14 cellular contexts compared by ENCODE assay signal in genomic region chr10:129605266-129605985, GRCh38.
DNase-seq lines count a peak whose midpoint lies in the region; ATAC-seq and TF ChIP-seq lines count a peak whose summit lies in the region.
"Had no signal": no experiment of that assay in that cellular context is flagged by ENCODE, and none has a peak within 500 bp of the region (broad histone marks: within the 10 kb centered on the region; RNA-seq: fewer than 3 reads in every experiment).

No MANE protein-coding gene starts in this region.

- ATAC-seq in GM18861 (IDR thresholded peaks at IDR 0.05; ENCODE audit: unreplicated experiment) (peak; percentile 54), GM23338 (no peak)
- ATAC-seq: CD8-positive, alpha-beta T cell had no signal

- H3K27me3 ChIP-seq in GM23338 (ENCODE audit: insufficient read depth), result no peaks in the 10 kb centered on the region

- H3K4me1 ChIP-seq in GM23338 (ENCODE audit: insufficient read depth), result peaks cover 17% of the 10 kb centered on the region; the same call in 1 of the 2 replicates

- H3K27ac Mint-ChIP-seq in GM23338 (peak overlapping the region; percentile 34), IgD-negative memory B cell (peak overlapping the region; percentile 54 to 98 (median 78))
- H3K27ac Mint-ChIP-seq: activated CD4-positive, alpha-beta memory T cell treated with anti-CD3 and anti-CD28 coated beads, Interleukin-2, amount 10 ng/mL, durations not matched to agents 7 days and 5 days; activated naive CD4-positive, alpha-beta T cell treated with anti-CD3 and anti-CD28 coated beads, Interleukin-2, amount 50 U/mL, for 24 hours; CD8-positive, alpha-beta T cell had no signal

- H3K4me3 ChIP-seq in GM23338 (no peak overlapping the region), skeletal muscle cell (ENCODE audit: low read depth, low read length) (no peak overlapping the region)
- H3K4me3 ChIP-seq: PC-9 had no signal

- H2AFZ ChIP-seq in GM23338, result no peak overlapping the region
- H2AFZ ChIP-seq: PC-9 had no signal

- H3K36me3 Mint-ChIP-seq in GM23338 (ENCODE audit: low read depth) (no peaks in the 10 kb centered on the region), IgD-negative memory B cell (no peaks in the 10 kb centered on the region)

- H3F3A ChIP-seq in GM23338 (replicated peaks; ENCODE audit: low read depth), result no peaks in the 10 kb centered on the region

- DNase-seq in GM23338 (ENCODE audit: low spot score) (no peak), skeletal muscle cell (ENCODE audit: low read depth) (peak; percentile 5), amniotic stem cell (lab: John Stamatoyannopoulos, UW) (no peak), cerebellum (ENCODE audit: low spot score) (no peak), iPS-NIHi11 (ENCODE audit: low spot score) (no peak)
- DNase-seq in activated naive CD4-positive, alpha-beta T cell treated with Interleukin-2 at 50 U/mL for 16 hours, result no peak
- DNase-seq: activated CD4-positive, alpha-beta memory T cell treated with anti-CD3 and anti-CD28 coated beads, Interleukin-2, amount 10 ng/mL, durations not matched to agents 7 days and 5 days; CD8-positive, alpha-beta T cell; NCI-H2081 treated with DMSO at 0.1 percent for 48 hours; PC-9; T-helper 2 cell had no signal

- no peak overlapping the region for H3K27ac ChIP-seq in GM23338 (ENCODE audit: low read depth)
- H3K27ac ChIP-seq: PC-9 had no signal

- no peaks in the 10 kb centered on the region for H3K36me3 ChIP-seq in GM23338 (ENCODE audit: insufficient read depth)

- 0 out of 2 replicates have a peak overlapping the region, but pooled peaks have one; percentile 19 for H3K4me2 ChIP-seq in GM23338
- H3K4me2 ChIP-seq: PC-9 had no signal

- TF ChIP-seq CTCF in GM23338 (conservative IDR thresholded peaks at IDR 0.05; ENCODE audit: low read depth in 2 of 2), result no peak

- H3K4me1 Mint-ChIP-seq in GM23338, result peaks cover 27% of the 10 kb centered on the region
- peaks cover 24 to 36% (median 25%) of the 10 kb centered on the region in 3 donors for H3K4me1 Mint-ChIP-seq in IgD-negative memory B cell
- H3K4me1 Mint-ChIP-seq: activated CD4-positive, alpha-beta memory T cell treated with anti-CD3 and anti-CD28 coated beads, Interleukin-2, amount 10 ng/mL, durations not matched to agents 7 days and 5 days had no signal

- H3K4me3 Mint-ChIP-seq in GM23338, result no peak overlapping the region
- H3K4me3 Mint-ChIP-seq in IgD-negative memory B cell, result peak overlapping the region; percentile 68 to 88 (median 80)
- H3K4me3 Mint-ChIP-seq: activated CD4-positive, alpha-beta memory T cell treated with anti-CD3 and anti-CD28 coated beads, Interleukin-2, amount 10 ng/mL, durations not matched to agents 7 days and 5 days; activated naive CD4-positive, alpha-beta T cell treated with anti-CD3 and anti-CD28 coated beads, Interleukin-2, amount 50 U/mL, for 24 hours; CD8-positive, alpha-beta T cell had no signal

- H3K9me3 Mint-ChIP-seq in GM23338 (no peaks in the 10 kb centered on the region), IgD-negative memory B cell (no peaks in the 10 kb centered on the region)
- H3K9me3 Mint-ChIP-seq: activated CD4-positive, alpha-beta memory T cell treated with anti-CD3 and anti-CD28 coated beads, Interleukin-2, amount 10 ng/mL, durations not matched to agents 7 days and 5 days; activated naive CD4-positive, alpha-beta T cell treated with anti-CD3 and anti-CD28 coated beads, Interleukin-2, amount 50 U/mL, for 24 hours had no signal

- H3K27me3 Mint-ChIP-seq in GM23338 (ENCODE audit: insufficient read depth, low read depth, poor library complexity) (peaks cover 3% of the 10 kb centered on the region), IgD-negative memory B cell (no peaks in the 10 kb centered on the region)
- H3K27me3 Mint-ChIP-seq: activated CD4-positive, alpha-beta memory T cell treated with anti-CD3 and anti-CD28 coated beads, Interleukin-2, amount 10 ng/mL, durations not matched to agents 7 days and 5 days; activated naive CD4-positive, alpha-beta T cell treated with anti-CD3 and anti-CD28 coated beads, Interleukin-2, amount 50 U/mL, for 24 hours had no signal

- H3K9me2 ChIP-seq in GM23338 (ENCODE audit: insufficient read depth), result 0 out of 2 replicates have a peak, but pooled peaks cover 4% of the 10 kb centered on the region

- H3K79me2 ChIP-seq in GM23338 (replicated peaks; ENCODE audit: insufficient read depth), result no peaks in the 10 kb centered on the region; the same call in 1 of the 2 replicates

- no peaks in the 10 kb centered on the region for H4K20me1 ChIP-seq in GM23338 (replicated peaks; ENCODE audit: insufficient read depth)

TF ChIP-seq in GM23338, 12 proteins besides CTCF, POLR2A, EP300 and RAD21 (continues in another document):
- TF ChIP-seq EZH2 (IDR thresholded peaks at IDR 0.05; ENCODE audit: low read depth, unreplicated experiment) (no peak), JUNB (IDR thresholded peaks at IDR 0.05; ENCODE audit: unreplicated experiment) (no peak), ETS1 (IDR thresholded peaks at IDR 0.05) (no peak), ZNF331 (CRISPR knock-in tag; IDR thresholded peaks at IDR 0.05; ENCODE audit: low read depth) (no peak), EZH2phosphoT487 (IDR thresholded peaks at IDR 0.05; ENCODE audit: unreplicated experiment) (no peak), POLR2AphosphoS5 (IDR thresholded peaks at IDR 0.05; ENCODE audit: low read depth) (no peak), NANOG (IDR thresholded peaks at IDR 0.05; ENCODE audit: borderline replicate concordance) (no peak), REST (IDR thresholded peaks at IDR 0.05; ENCODE audit: unreplicated experiment) (no peak), ZNF114 (CRISPR knock-in tag; IDR thresholded peaks at IDR 0.05) (no peak)
